ENCODE assay signal across 10 cellular contexts in genomic region chr17:16639438-16639837, GRCh38. TPM values are rescaled to one million over a fixed set of nuclear protein-coding genes. Genes with fewer than 3 reads are reported as not detected.
"Had no signal": no experiment of that assay in that cellular context is flagged by ENCODE, and none has a peak within 500 bp of the region (broad histone marks: within the 10 kb centered on the region; RNA-seq: fewer than 3 reads in every experiment).

No MANE protein-coding gene starts in this region.

- H2AFZ ChIP-seq: GM23338 had no signal

- H3K4me3 ChIP-seq: GM23338, K562 had no signal

- FAIRE-seq: H1, H54, K562 had no signal

- H3K27ac ChIP-seq: HL-60 had no signal

- ATAC-seq: GM23338, K562 had no signal

- H3K4me2 ChIP-seq: GM23338 had no signal

- DNase-seq: H9, HCEC 1CT, IMR-90, KG1 had no signal

RNA-seq across cellular contexts. Expression of gene CCDC144A, which starts 50.6 kb away (rescaled TPM):
- total RNA-seq: HT1080 had no signal
